In the genomic region with DNA sequence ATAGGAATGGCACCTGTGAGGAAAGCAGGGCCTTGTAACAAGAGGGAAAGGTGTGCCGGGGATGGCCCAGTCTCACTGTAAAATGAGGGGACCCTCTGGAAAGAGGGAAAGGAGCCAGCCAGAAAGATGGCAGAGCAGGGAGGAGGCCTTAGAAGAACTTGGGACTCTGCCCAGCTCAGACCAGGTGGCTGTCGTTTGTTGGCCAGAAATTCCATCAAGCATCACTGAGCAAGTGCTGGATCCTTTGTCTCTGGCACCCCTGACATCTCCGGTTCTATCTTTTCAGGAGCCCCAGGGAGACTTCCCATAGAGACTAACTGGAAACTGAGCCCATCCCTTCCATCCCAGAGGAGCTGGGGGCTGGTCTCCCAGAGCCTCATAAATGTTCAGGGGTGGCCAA, we compare ENCODE assay signal across 17 cellular contexts. TPM values are rescaled to one million over a fixed set of nuclear protein-coding genes. Genes with fewer than 3 reads are reported as not detected.
DNase-seq lines count a peak whose midpoint lies in the region; ATAC-seq lines count a peak whose summit lies in the region.
"Had no signal": no experiment of that assay in that cellular context is flagged by ENCODE, and none has a peak within 500 bp of the region (broad histone marks: within the 10 kb centered on the region; RNA-seq: fewer than 3 reads in every experiment).

No MANE protein-coding gene starts in this region.

- H3K4me1 Mint-ChIP-seq in activated naive CD4-positive, alpha-beta T cell treated with anti-CD3 and anti-CD28 coated beads, Interleukin-2, amount 50 U/mL, for 24 hours = peaks cover 61% of the 10 kb centered on the region
- peaks cover 85% of the 10 kb centered on the region for H3K4me1 Mint-ChIP-seq in stimulated activated naive CD8-positive, alpha-beta T cell treated with anti-CD3 and anti-CD28 coated beads, Interleukin-15, amount 100 ng/mL, for 72 hours
- H3K4me1 Mint-ChIP-seq: CD14-positive monocyte had no signal

- ATAC-seq in stimulated activated naive CD8-positive, alpha-beta T cell treated with anti-CD3 and anti-CD28 coated beads, Interleukin-15, amount 100 ng/mL, for 72 hours = no peak
- ATAC-seq in GM19324 (IDR thresholded peaks at IDR 0.05; ENCODE audit: low FRiP score, unreplicated experiment) = no peak
- ATAC-seq: SK-N-SH treated with all-trans-retinoic acid at 6 μM for 48 hours had no signal

- no peak overlapping the region for H3K4me3 Mint-ChIP-seq in activated naive CD4-positive, alpha-beta T cell treated with anti-CD3 and anti-CD28 coated beads, Interleukin-2, amount 50 U/mL, for 24 hours
- no peak overlapping the region for H3K4me3 Mint-ChIP-seq in stimulated activated naive CD8-positive, alpha-beta T cell treated with anti-CD3 and anti-CD28 coated beads, Interleukin-15, amount 100 ng/mL, for 72 hours
- H3K4me3 Mint-ChIP-seq: activated CD4-positive, alpha-beta T cell treated with anti-CD3 and anti-CD28 coated beads, Interleukin-2, amount 10 ng/mL, durations not matched to agents 7 days and 5 days; CD14-positive monocyte had no signal

- no peak for DNase-seq in activated naive CD4-positive, alpha-beta T cell treated with Interleukin-2 at 50 U/mL for 16 hours
- peak; percentile 45 for DNase-seq in NCI-H446 treated with DMSO at 0.1 percent for 48 hours (lab: John Stamatoyannopoulos, UW)
- DNase-seq in cerebellum (ENCODE audit: low spot score) = peak; percentile 92
- DNase-seq in stimulated activated naive CD8-positive, alpha-beta T cell treated with anti-CD3 and anti-CD28 coated beads, Interleukin-15, amount 100 ng/mL, for 72 hours = no peak
- no peak for DNase-seq in globus pallidus (ENCODE audit: low spot score)
- no peak for DNase-seq in GDM1 (lab: John Stamatoyannopoulos, UW)
- DNase-seq: activated CD4-positive, alpha-beta T cell treated with anti-CD3 and anti-CD28 coated beads, Interleukin-2, amount 10 ng/mL, durations not matched to agents 7 days and 5 days; adrenal gland; effector CD4-positive, alpha-beta T cell; esophagus squamous epithelium; NCI-H187 treated with DMSO at 0.1 percent for 48 hours; RPMI8226; T1000 had no signal

- H3K27me3 Mint-ChIP-seq in activated naive CD4-positive, alpha-beta T cell treated with anti-CD3 and anti-CD28 coated beads, Interleukin-2, amount 50 U/mL, for 24 hours = no peaks in the 10 kb centered on the region
- no peaks in the 10 kb centered on the region for H3K27me3 Mint-ChIP-seq in stimulated activated naive CD8-positive, alpha-beta T cell treated with anti-CD3 and anti-CD28 coated beads, Interleukin-15, amount 100 ng/mL, for 72 hours
- H3K27me3 Mint-ChIP-seq: activated CD4-positive, alpha-beta T cell treated with anti-CD3 and anti-CD28 coated beads, Interleukin-2, amount 10 ng/mL, durations not matched to agents 7 days and 5 days had no signal

- H3K9me3 Mint-ChIP-seq in activated naive CD4-positive, alpha-beta T cell treated with anti-CD3 and anti-CD28 coated beads, Interleukin-2, amount 50 U/mL, for 24 hours = no peaks in the 10 kb centered on the region
- no peaks in the 10 kb centered on the region for H3K9me3 Mint-ChIP-seq in stimulated activated naive CD8-positive, alpha-beta T cell treated with anti-CD3 and anti-CD28 coated beads, Interleukin-15, amount 100 ng/mL, for 72 hours
- H3K9me3 Mint-ChIP-seq: activated CD4-positive, alpha-beta T cell treated with anti-CD3 and anti-CD28 coated beads, Interleukin-2, amount 10 ng/mL, durations not matched to agents 7 days and 5 days; CD14-positive monocyte had no signal

- H3K27ac Mint-ChIP-seq in activated naive CD4-positive, alpha-beta T cell treated with anti-CD3 and anti-CD28 coated beads, Interleukin-2, amount 50 U/mL, for 24 hours = peak overlapping the region; percentile 88
- peak overlapping the region; percentile 85 to 96 for H3K27ac Mint-ChIP-seq in stimulated activated naive CD8-positive, alpha-beta T cell treated with anti-CD3 and anti-CD28 coated beads, Interleukin-15, amount 100 ng/mL, for 72 hours
- H3K27ac Mint-ChIP-seq: CD14-positive monocyte had no signal

- H3K36me3 Mint-ChIP-seq in activated naive CD4-positive, alpha-beta T cell treated with anti-CD3 and anti-CD28 coated beads, Interleukin-2, amount 50 U/mL, for 24 hours = no peaks in the 10 kb centered on the region

RNA-seq across cellular contexts. Expression of a gene that starts 43.3 kb away (rescaled TPM):
- total RNA-seq in cerebellum = 2.0 TPM

RNA-seq across cellular contexts. Expression of a gene that starts 50.9 kb away (rescaled TPM):
- 120 TPM for total RNA-seq in cerebellum

Comparison
In these comparisons a context has a peak if more than half of its experiments do, and no peak if none do; other contexts are left out.
1. DNase-seq: peak in NCI-H446 treated with DMSO at 0.1 percent for 48 hours (single experiment) and cerebellum (single experiment); none in activated naive CD4-positive, alpha-beta T cell treated with Interleukin-2 at 50 U/mL for 16 hours (single experiment), stimulated activated naive CD8-positive, alpha-beta T cell treated with anti-CD3 and anti-CD28 coated beads, Interleukin-15, amount 100 ng/mL, for 72 hours (0 of 2), globus pallidus (single experiment) and GDM1 (single experiment).